18 cellular contexts compared by ENCODE assay signal in the genomic region with DNA sequence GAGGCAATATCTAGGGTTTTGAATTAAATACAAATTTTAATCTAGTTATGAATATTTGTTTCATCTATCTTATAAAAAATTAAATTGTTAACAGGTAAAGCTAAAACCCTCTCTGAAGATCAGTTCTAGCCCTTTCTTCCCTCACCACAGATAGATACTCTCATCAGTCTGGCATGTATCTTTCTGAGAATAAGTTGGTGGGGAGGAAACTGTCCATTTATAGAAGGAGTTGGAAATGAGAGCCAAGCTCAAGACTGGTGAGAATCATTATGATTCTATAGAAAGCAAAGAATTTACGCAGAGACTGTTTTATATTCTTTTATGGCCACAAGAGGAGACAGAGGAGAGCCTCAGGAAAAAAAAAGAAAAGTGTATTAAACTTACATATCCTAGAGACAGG. TPM values are rescaled to one million over a fixed set of nuclear protein-coding genes. Genes with fewer than 3 reads are reported as not detected.
DNase-seq lines count a peak whose midpoint lies in the region; ATAC-seq and TF ChIP-seq lines count a peak whose summit lies in the region.
"Had no signal": no experiment of that assay in that cellular context is flagged by ENCODE, and none has a peak within 500 bp of the region (broad histone marks: within the 10 kb centered on the region; RNA-seq: fewer than 3 reads in every experiment).

No MANE protein-coding gene starts in this region.

- H3K9me3 Mint-ChIP-seq in MCF 10A (ENCODE audit: unreplicated experiment) (no peaks in the 10 kb centered on the region), glutamatergic neuron (ENCODE audit: unreplicated experiment) (peaks cover 5% of the 10 kb centered on the region)
- no peaks in the 10 kb centered on the region for H3K9me3 Mint-ChIP-seq in stimulated activated effector memory CD8-positive, alpha-beta T cell treated with anti-CD3 and anti-CD28 coated beads, Interleukin-12 subunit alpha, Interleukin-12 subunit beta, amount 100 ng/mL, for 72 hours
- H3K9me3 Mint-ChIP-seq: IgD-negative memory B cell had no signal

- ATAC-seq in SK-N-SH treated with all-trans-retinoic acid at 6 μM for 48 hours = peak; percentile 76
- no peak for ATAC-seq in stimulated activated effector memory CD8-positive, alpha-beta T cell treated with anti-CD3 and anti-CD28 coated beads, Interleukin-12 subunit alpha, Interleukin-12 subunit beta, amount 100 ng/mL, for 72 hours

- H3K27me3 Mint-ChIP-seq in MCF 10A (ENCODE audit: insufficient read depth, unreplicated experiment) = no peaks in the 10 kb centered on the region
- H3K27me3 Mint-ChIP-seq in glutamatergic neuron (ENCODE audit: unreplicated experiment) = peaks cover 3% of the 10 kb centered on the region
- H3K27me3 Mint-ChIP-seq: IgD-negative memory B cell had no signal

- no peaks in the 10 kb centered on the region for H3K4me1 Mint-ChIP-seq in MCF 10A (ENCODE audit: insufficient read depth, unreplicated experiment)
- H3K4me1 Mint-ChIP-seq in glutamatergic neuron (ENCODE audit: low read depth, unreplicated experiment) = peaks cover 29% of the 10 kb centered on the region
- H3K4me1 Mint-ChIP-seq in stimulated activated effector memory CD8-positive, alpha-beta T cell treated with anti-CD3 and anti-CD28 coated beads, Interleukin-12 subunit alpha, Interleukin-12 subunit beta, amount 100 ng/mL, for 72 hours = no peaks in the 10 kb centered on the region
- H3K4me1 Mint-ChIP-seq: IgD-negative memory B cell had no signal

- no TSS peak for BruUV-seq in MCF 10A (replicated peaks; lab: Mats Ljungman, UMichigan)

- H3K27ac Mint-ChIP-seq in MCF 10A (ENCODE audit: low read depth, unreplicated experiment) (peak overlapping the region; percentile 7), glutamatergic neuron (ENCODE audit: unreplicated experiment) (peak overlapping the region; percentile 87)
- peak overlapping the region; percentile 7 for H3K27ac Mint-ChIP-seq in stimulated activated effector memory CD8-positive, alpha-beta T cell treated with anti-CD3 and anti-CD28 coated beads, Interleukin-12 subunit alpha, Interleukin-12 subunit beta, amount 100 ng/mL, for 72 hours

- no peaks in the 10 kb centered on the region for H3K36me3 ChIP-seq in breast epithelium
- H3K36me3 ChIP-seq in H7 (replicated peaks; ENCODE audit: control insufficient read depth, insufficient read depth, low read length) = no peaks in the 10 kb centered on the region
- H3K36me3 ChIP-seq: cardiac muscle cell, neutrophil, SJSA1 had no signal

- H3K36me3 Mint-ChIP-seq in MCF 10A (ENCODE audit: insufficient read depth, unreplicated experiment) (no peaks in the 10 kb centered on the region), glutamatergic neuron (ENCODE audit: unreplicated experiment) (no peaks in the 10 kb centered on the region)
- peaks cover 30% of the 10 kb centered on the region for H3K36me3 Mint-ChIP-seq in stimulated activated effector memory CD8-positive, alpha-beta T cell treated with anti-CD3 and anti-CD28 coated beads, Interleukin-12 subunit alpha, Interleukin-12 subunit beta, amount 100 ng/mL, for 72 hours
- H3K36me3 Mint-ChIP-seq: IgD-negative memory B cell had no signal

- H3K27me3 ChIP-seq in breast epithelium (no peaks in the 10 kb centered on the region), H7 (ENCODE audit: control insufficient read depth, insufficient read depth, low read length) (no peaks in the 10 kb centered on the region)
- H3K27me3 ChIP-seq: cardiac muscle cell, neutrophil, SJSA1 had no signal

- H3K4me3 ChIP-seq in breast epithelium (no peak overlapping the region), H7 (ENCODE audit: insufficient read depth, low read depth, low read length) (no peak overlapping the region)
- H3K4me3 ChIP-seq: cardiac muscle cell, lung, SJSA1 had no signal

- H3K4me1 ChIP-seq in breast epithelium = no peaks in the 10 kb centered on the region
- H3K4me1 ChIP-seq: SJSA1 had no signal

- intact Hi-C loops in MCF 10A (cut with micrococcal nuclease) (no loop called here), breast epithelium (cut with DNase I; ENCODE audit: low total_unique reads) (no loop called here)

- TF ChIP-seq CTCF in MCF 10A (IDR thresholded peaks at IDR 0.05; ENCODE audit: unreplicated experiment) (no peak), breast epithelium (IDR thresholded peaks at IDR 0.05) (no peak), glutamatergic neuron (IDR thresholded peaks at IDR 0.05; ENCODE audit: partially characterized antibody, unreplicated experiment) (no peak)

- H3K9me3 ChIP-seq in breast epithelium = no peaks in the 10 kb centered on the region
- H3K9me3 ChIP-seq: neutrophil, SJSA1 had no signal

- DNase-seq in MCF 10A (ENCODE audit: unreplicated experiment) (no peak), breast epithelium (ENCODE audit: low spot score in 2 of 2) (no peak), glutamatergic neuron (no peak), H7 (no peak), NCI-H2107 treated with DMSO at 0.1 percent for 48 hours (lab: John Stamatoyannopoulos, UW; ENCODE audit: unreplicated experiment) (no peak), NCI-H524 (lab: John Stamatoyannopoulos, UW) (no peak)
- no peak for DNase-seq in stimulated activated effector memory CD8-positive, alpha-beta T cell treated with anti-CD3 and anti-CD28 coated beads, Interleukin-12 subunit alpha, Interleukin-12 subunit beta, amount 100 ng/mL, for 72 hours (ENCODE audit: low spot score in 2 of 2)
- DNase-seq: activated CD8-positive, alpha-beta memory T cell treated with anti-CD3 and anti-CD28 coated beads for 24 hours; activated effector memory CD4-positive, alpha-beta T cell treated with anti-CD3 and anti-CD28 coated beads, Interleukin-2, amount 50 U/mL, for 16 hours; AML-193; DMS153; stimulated activated CD4-positive, alpha-beta T cell treated with anti-CD3 and anti-CD28 coated beads, Interleukin-4, amount 100 ng/mL, for 4 hours had no signal

- H3K27ac ChIP-seq in breast epithelium = no peak overlapping the region
- H3K27ac ChIP-seq: cardiac muscle cell, neutrophil, SJSA1 had no signal

- H3K4me3 Mint-ChIP-seq in MCF 10A (ENCODE audit: unreplicated experiment) = no peak overlapping the region
- peak overlapping the region; percentile 59 for H3K4me3 Mint-ChIP-seq in glutamatergic neuron (ENCODE audit: unreplicated experiment)
- H3K4me3 Mint-ChIP-seq in stimulated activated effector memory CD8-positive, alpha-beta T cell treated with anti-CD3 and anti-CD28 coated beads, Interleukin-12 subunit alpha, Interleukin-12 subunit beta, amount 100 ng/mL, for 72 hours = no peak overlapping the region
- H3K4me3 Mint-ChIP-seq: IgD-negative memory B cell had no signal

- CTCF ChIA-PET in MCF 10A (lab: Yijun Ruan, JAX) = interaction anchor here (0.7 to 1.0 kb wide), 2 partner anchors 10 to 14 kb away, joined by 3 read pairs; no protein-coding TSS in a partner anchor

- POLR2A ChIA-PET in MCF 10A (lab: Yijun Ruan, JAX) = no interaction called here

- no peak for TF ChIP-seq POLR2A in breast epithelium (IDR thresholded peaks at IDR 0.05)

TF ChIP-seq in SK-N-SH treated with all-trans-retinoic acid at 6 μM for 48 hours, 23 proteins besides CTCF, POLR2A, EP300 and RAD21:
- no peak for TF ChIP-seq CSDC2 (CRISPR knock-in tag; IDR thresholded peaks at IDR 0.05)
- no peak for TF ChIP-seq ZNF70 (CRISPR knock-in tag; IDR thresholded peaks at IDR 0.05)

RNA-seq across cellular contexts. Expression of a gene that starts 59.0 kb away (rescaled TPM):
- total RNA-seq in MCF 10A (2022) = 31.1 and 33.1 TPM in 2 replicates
- 1 to 10 TPM; 5.3 to 6.7 (median 5.6) TPM for total RNA-seq in breast epithelium
- total RNA-seq in glutamatergic neuron (ENCODE audit: unreplicated experiment) = 71.2 TPM
- 41.0 and 70.7 TPM in 2 replicates for total RNA-seq in H7 (2014; rRNA removed; shearing (Covaris generic))

Comparison
In these comparisons a context has a peak if more than half of its experiments do, and no peak if none do; other contexts are left out.
1. H3K27ac Mint-ChIP-seq: peak in every context shown above with its lines; median percentile 87 in glutamatergic neuron; 7 in MCF 10A; 7 in stimulated activated effector memory CD8-positive, alpha-beta T cell treated with anti-CD3 and anti-CD28 coated beads, Interleukin-12 subunit alpha, Interleukin-12 subunit beta, amount 100 ng/mL, for 72 hours.